In the genomic region with DNA sequence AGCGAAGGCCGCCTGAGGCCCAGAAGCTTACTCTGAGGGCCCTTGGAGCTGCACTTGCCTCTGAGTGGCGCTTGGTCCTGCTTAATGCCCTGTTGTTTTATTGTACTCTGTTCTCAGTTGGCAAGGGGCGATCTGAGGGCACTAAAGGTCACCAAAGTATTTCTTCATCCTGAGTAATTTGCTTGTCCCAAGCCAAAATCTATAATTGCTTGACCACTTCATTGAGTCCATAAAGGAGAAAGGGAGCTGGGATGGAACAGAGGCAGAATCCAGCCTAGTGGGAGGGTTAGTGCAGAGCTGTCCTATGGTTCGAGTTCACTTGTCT, we compare ENCODE assay signal across 9 cellular contexts. TPM values are rescaled to one million over a fixed set of nuclear protein-coding genes. Genes with fewer than 3 reads are reported as not detected.
DNase-seq lines count a peak whose midpoint lies in the region; ATAC-seq, FAIRE-seq and TF ChIP-seq lines count a peak whose summit lies in the region.
"Had no signal": no experiment of that assay in that cellular context is flagged by ENCODE, and none has a peak within 500 bp of the region (broad histone marks: within the 10 kb centered on the region; RNA-seq: fewer than 3 reads in every experiment).

No MANE protein-coding gene starts in this region.

- H3K27me3 ChIP-seq in spleen (replicated peaks in 1 of 7) = peaks cover 0 to 5% (median 0%) of the 10 kb centered on the region in 7 donors

- H3K4me1 ChIP-seq in spleen = peaks cover 36 to 79% (median 61%) of the 10 kb centered on the region in 6 donors

- intact Hi-C loops in spleen (cut with DNase I; ENCODE audit: low total_unique reads) = no loop called here

- peak overlapping the region; percentile 93 for H3K4me3 Mint-ChIP-seq in T-helper 1 cell treated with Interleukin-12 subunit alpha and Interleukin-12 subunit beta and Interleukin-4 antibody, amounts not matched to agents 30 μg/mL and 1 μg/mL, for 36 hours
- peak overlapping the region; percentile 72 for H3K4me3 Mint-ChIP-seq in glutamatergic neuron (ENCODE audit: unreplicated experiment)

- H3K27ac ChIP-seq in VCaP = peak overlapping the region; percentile 89
- peak overlapping the region; percentile 89 to 97 (median 95) for H3K27ac ChIP-seq in spleen

- H3K36me3 ChIP-seq in spleen = peaks cover 0 to 6% (median 0%) of the 10 kb centered on the region in 6 donors

- peaks cover 58% of the 10 kb centered on the region for H3K4me1 Mint-ChIP-seq in T-helper 1 cell treated with Interleukin-12 subunit alpha and Interleukin-12 subunit beta and Interleukin-4 antibody, amounts not matched to agents 30 μg/mL and 1 μg/mL, for 36 hours (ENCODE audit: low read depth)
- peaks cover 27% of the 10 kb centered on the region for H3K4me1 Mint-ChIP-seq in glutamatergic neuron (ENCODE audit: low read depth, unreplicated experiment)

- no peak for TF ChIP-seq CTCF in VCaP (conservative IDR thresholded peaks at IDR 0.05)
- TF ChIP-seq CTCF in glutamatergic neuron (IDR thresholded peaks at IDR 0.05; ENCODE audit: partially characterized antibody, unreplicated experiment) = no peak
- TF ChIP-seq CTCF in spleen (IDR thresholded peaks at IDR 0.05 in 8 of 11, conservative IDR thresholded peaks at IDR 0.05 in 3 of 11) = no peak

- no peaks in the 10 kb centered on the region for H3K9me3 ChIP-seq in spleen

- peak overlapping the region; percentile 64 to 95 (median 87) for H3K4me3 ChIP-seq in spleen

- DNase-seq in T-helper 1 cell (no peak), glutamatergic neuron (no peak), spleen (no peak), ACHN (no peak), GM12891 (ENCODE audit: insufficient read length, low spot score) (no peak)

- peaks cover 17% of the 10 kb centered on the region for H3K36me3 Mint-ChIP-seq in T-helper 1 cell treated with Interleukin-12 subunit alpha and Interleukin-12 subunit beta and Interleukin-4 antibody, amounts not matched to agents 30 μg/mL and 1 μg/mL, for 36 hours (ENCODE audit: low read depth)
- no peaks in the 10 kb centered on the region for H3K36me3 Mint-ChIP-seq in glutamatergic neuron (ENCODE audit: unreplicated experiment)

- in situ Hi-C loops in ACHN (cut with HindIII; ENCODE audit: low pct_ligation_motif_present, low pct_unique_long_range_greater_than_20kb, low sequenced_read_pairs) = no loop called here

- H3K27ac Mint-ChIP-seq in T-helper 1 cell treated with Interleukin-12 subunit alpha and Interleukin-12 subunit beta and Interleukin-4 antibody, amounts not matched to agents 30 μg/mL and 1 μg/mL, for 36 hours = no peak overlapping the region
- no peak overlapping the region for H3K27ac Mint-ChIP-seq in glutamatergic neuron (ENCODE audit: unreplicated experiment)

- TF ChIP-seq POLR2A in spleen (IDR thresholded peaks at IDR 0.05) (no peak), GM12891 (IDR thresholded peaks at IDR 0.05; ENCODE audit: low read depth, low read length) (no peak)

- ATAC-seq in HG03469 (IDR thresholded peaks at IDR 0.05; ENCODE audit: unreplicated experiment) = no peak

- no peaks in the 10 kb centered on the region for H3K9me3 Mint-ChIP-seq in T-helper 1 cell treated with Interleukin-12 subunit alpha and Interleukin-12 subunit beta and Interleukin-4 antibody, amounts not matched to agents 30 μg/mL and 1 μg/mL, for 36 hours
- peaks cover 9% of the 10 kb centered on the region for H3K9me3 Mint-ChIP-seq in glutamatergic neuron (ENCODE audit: unreplicated experiment)

- peaks cover 11% of the 10 kb centered on the region for H3K27me3 Mint-ChIP-seq in T-helper 1 cell treated with Interleukin-12 subunit alpha and Interleukin-12 subunit beta and Interleukin-4 antibody, amounts not matched to agents 30 μg/mL and 1 μg/mL, for 36 hours (ENCODE audit: low read depth)
- H3K27me3 Mint-ChIP-seq in glutamatergic neuron (ENCODE audit: unreplicated experiment) = peaks cover 7% of the 10 kb centered on the region

- no peak for FAIRE-seq in GM12891 (lab: Jason Lieb, UNC)
- FAIRE-seq: A204.1 had no signal

- WGBS in spleen, 5 donors = 43 to 57% (median 47%) methylated on average over 5 of the region's 5 CpGs

TF ChIP-seq in GM12891, 5 proteins besides CTCF, POLR2A, EP300 and RAD21:
- TF ChIP-seq POLR2AphosphoS5 (IDR thresholded peaks at IDR 0.05; ENCODE audit: low read depth, low read length) = no peak
- TF ChIP-seq TAF1 (IDR thresholded peaks at IDR 0.05; ENCODE audit: low read depth, low read length) = no peak
- no peak for TF ChIP-seq SPI1 (IDR thresholded peaks at IDR 0.05; ENCODE audit: low read depth, low read length)
- no peak for TF ChIP-seq PAX5 (IDR thresholded peaks at IDR 0.05; ENCODE audit: insufficient read depth, low read length, severe bottlenecking)
- TF ChIP-seq POU2F2 (IDR thresholded peaks at IDR 0.05; ENCODE audit: low read depth, low read length) = no peak

RNA-seq across cellular contexts. Expression of a gene that starts 0.4 kb away (rescaled TPM):
- total RNA-seq in glutamatergic neuron (ENCODE audit: unreplicated experiment) (8.0 TPM), spleen (10 to 100 TPM in 6 of 7 donors, 1 to 10 TPM in 1; 9.3 to 32.7 (median 20.0) TPM)
- polyA plus RNA-seq in spleen = 1 to 10 TPM; 5.7 to 6.6 (median 5.8) TPM
- 0.12 TPM for polyA plus RNA-seq in GM12891 (2012; ENCODE audit: low read depth, missing spikeins)

RNA-seq across cellular contexts. Expression of a gene that starts 34.8 kb away (rescaled TPM):
- total RNA-seq in glutamatergic neuron (ENCODE audit: unreplicated experiment) (125 TPM), spleen (1 to 10 TPM in 1 of 7 donors, under 1 TPM in 3, not detected in 3; 0.17 to 2.8 (median 0.62) TPM)
- under 1 TPM; 0.26 to 0.48 (median 0.39) TPM for polyA plus RNA-seq in spleen
- polyA plus RNA-seq in GM12891 (2012; ENCODE audit: low read depth, missing spikeins) = not detected

Comparison
In these comparisons a context has a peak if more than half of its experiments do, and no peak if none do; other contexts are left out.
1. RNA of a gene that starts 34.8 kb away (total RNA-seq): 125 TPM in glutamatergic neuron (single experiment); 0.17 to 2.8 TPM in spleen; every median in the first group is over 10 times any median in the second.